8 cellular contexts compared by ENCODE assay signal in genomic region chrX:41720125-41720780, GRCh38. TPM values are rescaled to one million over a fixed set of nuclear protein-coding genes. Genes with fewer than 3 reads are reported as not detected.
DNase-seq lines count a peak whose midpoint lies in the region; ATAC-seq and TF ChIP-seq lines count a peak whose summit lies in the region.

No MANE protein-coding gene starts in this region.

- peaks cover 3% of the 10 kb centered on the region; the same call in 1 of the 2 replicates for H3F3A ChIP-seq in Loucy (ENCODE audit: low read depth)

- DNase-seq in EH (ENCODE audit: low read depth), result peak; percentile 12
- DNase-seq in choroid plexus epithelial cell (ENCODE audit: low read depth), result peak; percentile 58
- no peak for DNase-seq in NCI-H2029 treated with DMSO at 0.1 percent for 48 hours (lab: John Stamatoyannopoulos, UW)
- no peak for DNase-seq in NCI-H1048 (lab: John Stamatoyannopoulos, UW)
- DNase-seq in cortex of kidney (lab: John Stamatoyannopoulos, UW), result no peak
- DNase-seq in foreskin keratinocyte, result no peak

- no peaks in the 10 kb centered on the region for H3K9me3 ChIP-seq in Loucy (ENCODE audit: insufficient read depth, low read depth, low read length)

- TF ChIP-seq CTCF in Loucy (conservative IDR thresholded peaks at IDR 0.05; ENCODE audit: low read length) (no peak), choroid plexus epithelial cell (conservative IDR thresholded peaks at IDR 0.05; ENCODE audit: low read depth, low read length) (no peak), foreskin keratinocyte (conservative IDR thresholded peaks at IDR 0.05) (no peak)

- H3K27me3 ChIP-seq in Loucy (ENCODE audit: insufficient read depth, low read length, poor library complexity, severe bottlenecking) (no peaks in the 10 kb centered on the region), foreskin keratinocyte (no peaks in the 10 kb centered on the region)

- H3K36me3 ChIP-seq in Loucy (ENCODE audit: insufficient read depth, low read length), result no peaks in the 10 kb centered on the region

- H3K27ac ChIP-seq in foreskin keratinocyte, result no peak overlapping the region

- H3K4me1 ChIP-seq in Loucy (ENCODE audit: insufficient read depth, low read length, poor library complexity, severe bottlenecking), result peaks cover 17% of the 10 kb centered on the region
- no peaks in the 10 kb centered on the region for H3K4me1 ChIP-seq in foreskin keratinocyte

- ATAC-seq in GM21717 (IDR thresholded peaks at IDR 0.05; ENCODE audit: unreplicated experiment), result peak; percentile 77
- no peak for ATAC-seq in foreskin keratinocyte

- H2AFZ ChIP-seq in Loucy (ENCODE audit: low read length), result no peak overlapping the region

- H3K9ac ChIP-seq in Loucy (ENCODE audit: low read depth, low read length, poor library complexity, severe bottlenecking), result no peak overlapping the region

- H3K4me2 ChIP-seq in Loucy (ENCODE audit: low read depth, low read length, poor library complexity, severe bottlenecking), result peak overlapping the region; percentile 53

- no peaks in the 10 kb centered on the region for H3K9me2 ChIP-seq in Loucy (replicated peaks; ENCODE audit: low read depth, low read length)

- no peaks in the 10 kb centered on the region for H3K79me2 ChIP-seq in Loucy (ENCODE audit: insufficient read depth, low read length)

- peak overlapping the region; percentile 20 for H3K4me3 ChIP-seq in Loucy (ENCODE audit: low read length, poor library complexity, severe bottlenecking)
- no peak overlapping the region for H3K4me3 ChIP-seq in choroid plexus epithelial cell (ENCODE audit: low read depth, low read length)

- no peaks in the 10 kb centered on the region for H4K20me1 ChIP-seq in Loucy (ENCODE audit: insufficient read depth, low read length, poor library complexity, severe bottlenecking)

RNA-seq across cellular contexts. Expression of gene GPR82, which starts 3.7 kb away (rescaled TPM):
- not detected in 2 replicates for total RNA-seq in foreskin keratinocyte
- not detected in 2 replicates for polyA plus RNA-seq in foreskin keratinocyte

RNA-seq across cellular contexts. Expression of gene GPR34, which starts 31.5 kb away (rescaled TPM):
- total RNA-seq in foreskin keratinocyte, result not detected in 2 replicates
- polyA plus RNA-seq in foreskin keratinocyte, result not detected in 2 replicates

Comparison
In these comparisons a context has a peak if more than half of its experiments do, and no peak if none do; other contexts are left out.
1. DNase-seq: peak in EH (single experiment) and choroid plexus epithelial cell (single experiment); none in NCI-H2029 treated with DMSO at 0.1 percent for 48 hours (single experiment), NCI-H1048 (single experiment), cortex of kidney (single experiment) and foreskin keratinocyte (0 of 2).